In the genomic region with DNA sequence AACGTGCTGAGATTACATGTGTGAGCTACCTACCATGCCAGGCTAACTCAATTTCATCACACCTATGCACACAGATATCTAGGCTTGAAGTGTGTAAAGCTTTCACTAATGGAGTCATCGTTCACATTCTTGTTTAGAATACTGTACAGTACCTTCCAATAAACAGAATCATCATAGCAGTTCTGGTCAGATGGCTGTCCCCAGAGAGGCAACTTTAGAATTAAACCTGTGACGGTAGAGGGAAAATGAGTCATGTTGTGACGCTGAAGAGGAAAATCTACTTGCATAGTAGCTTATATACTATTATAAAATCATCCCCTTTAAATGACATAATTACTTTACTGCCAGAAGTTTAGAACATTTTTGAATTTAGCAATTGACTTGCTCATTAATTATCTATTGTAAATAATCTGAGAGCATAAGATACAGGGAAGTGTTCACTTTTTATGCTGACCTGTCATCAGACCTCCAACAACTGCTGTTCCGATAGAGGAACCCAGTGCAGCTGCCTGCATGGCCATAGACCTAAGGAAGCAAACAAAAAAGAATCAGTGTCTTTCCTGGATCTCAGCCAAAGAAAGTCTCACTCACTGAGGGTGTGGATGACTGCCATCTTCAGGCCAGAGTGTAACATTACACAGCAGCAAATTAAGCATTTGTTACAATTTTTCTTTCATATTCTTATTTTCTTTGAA, we compare ENCODE assay signal across 8 cellular contexts.
DNase-seq lines count a peak whose midpoint lies in the region; ATAC-seq, FAIRE-seq and TF ChIP-seq lines count a peak whose summit lies in the region.

No MANE protein-coding gene starts in this region.

- peak; percentile 95 for TF ChIP-seq CTCF in C4-2B (conservative IDR thresholded peaks at IDR 0.05)

- peak; percentile 94 for DNase-seq in NAMALWA (ENCODE audit: low spot score)
- peak; percentile 85 for DNase-seq in SHP77 treated with DMSO at 0.1 percent for 48 hours (lab: John Stamatoyannopoulos, UW)
- DNase-seq in midbrain (lab: John Stamatoyannopoulos, UW): peak; percentile 78
- no peak for DNase-seq in T-helper 9 cell

- peak; percentile 92 for FAIRE-seq in endometrium (lab: Jason Lieb, UNC)

- no peak overlapping the region for H3K27ac ChIP-seq in C4-2B

- ATAC-seq in GM18505 (IDR thresholded peaks at IDR 0.05; ENCODE audit: unreplicated experiment): peak; percentile 97
- peak; percentile 84 for ATAC-seq in HG02840 (IDR thresholded peaks at IDR 0.05; ENCODE audit: low FRiP score, unreplicated experiment)

- no peak for TF ChIP-seq POLR2A in GM18505 (IDR thresholded peaks at IDR 0.05; ENCODE audit: borderline replicate concordance, extremely low read depth, insufficient read depth, insufficient read length)
